8 cellular contexts compared by ENCODE assay signal in genomic region chr1:157369808-157370521, GRCh38.
DNase-seq lines count a peak whose midpoint lies in the region; ATAC-seq and TF ChIP-seq lines count a peak whose summit lies in the region.

No MANE protein-coding gene starts in this region.

- peak; percentile 36 for ATAC-seq in central memory CD8-positive, alpha-beta T cell (replicated peaks; ENCODE audit: extremely low read depth, poor library complexity, severe bottlenecking)
- ATAC-seq in stimulated activated effector memory CD8-positive, alpha-beta T cell treated with anti-CD3 and anti-CD28 coated beads, Interleukin-12 subunit alpha, Interleukin-12 subunit beta, amount 100 ng/mL, for 72 hours = peak; percentile 46
- ATAC-seq in HG03571 (IDR thresholded peaks at IDR 0.05; ENCODE audit: unreplicated experiment) = no peak

- TF ChIP-seq CTCF in kidney epithelial cell (IDR thresholded peaks at IDR 0.05; ENCODE audit: insufficient read depth, low read length, poor library complexity, severe bottlenecking) = peak; percentile 85

- H3K9me3 Mint-ChIP-seq in central memory CD8-positive, alpha-beta T cell = no peaks in the 10 kb centered on the region
- no peaks in the 10 kb centered on the region for H3K9me3 Mint-ChIP-seq in stimulated activated effector memory CD8-positive, alpha-beta T cell treated with anti-CD3 and anti-CD28 coated beads, Interleukin-12 subunit alpha, Interleukin-12 subunit beta, amount 100 ng/mL, for 72 hours

- H3K4me1 Mint-ChIP-seq in central memory CD8-positive, alpha-beta T cell = no peaks in the 10 kb centered on the region
- H3K4me1 Mint-ChIP-seq in stimulated activated effector memory CD8-positive, alpha-beta T cell treated with anti-CD3 and anti-CD28 coated beads, Interleukin-12 subunit alpha, Interleukin-12 subunit beta, amount 100 ng/mL, for 72 hours = no peaks in the 10 kb centered on the region

- H3K27me3 Mint-ChIP-seq in central memory CD8-positive, alpha-beta T cell = peaks cover 36% of the 10 kb centered on the region

- no peak overlapping the region for H3K4me3 Mint-ChIP-seq in central memory CD8-positive, alpha-beta T cell
- no peak overlapping the region for H3K4me3 Mint-ChIP-seq in stimulated activated effector memory CD8-positive, alpha-beta T cell treated with anti-CD3 and anti-CD28 coated beads, Interleukin-12 subunit alpha, Interleukin-12 subunit beta, amount 100 ng/mL, for 72 hours

- no peak overlapping the region for H3K4me3 ChIP-seq in Jurkat, Clone E6-1 (ENCODE audit: low read length)
- no peak overlapping the region for H3K4me3 ChIP-seq in kidney epithelial cell (ENCODE audit: low read depth, low read length)

- no peaks in the 10 kb centered on the region for H3K27me3 ChIP-seq in kidney epithelial cell (ENCODE audit: control insufficient read depth, insufficient read depth, low read length)

- no peak overlapping the region for H3K27ac Mint-ChIP-seq in central memory CD8-positive, alpha-beta T cell (ENCODE audit: low read depth)
- H3K27ac Mint-ChIP-seq in stimulated activated effector memory CD8-positive, alpha-beta T cell treated with anti-CD3 and anti-CD28 coated beads, Interleukin-12 subunit alpha, Interleukin-12 subunit beta, amount 100 ng/mL, for 72 hours = no peak overlapping the region

- H3K36me3 ChIP-seq in kidney epithelial cell (ENCODE audit: control insufficient read depth, insufficient read depth, low read length) = no peaks in the 10 kb centered on the region

- DNase-seq in activated CD4-positive, alpha-beta T cell treated with anti-CD3 and anti-CD28 coated beads for 48 hours = peak; percentile 44
- no peak for DNase-seq in activated CD4-positive, alpha-beta T cell treated with anti-CD3 and anti-CD28 coated beads for 1 hour
- DNase-seq in Jurkat, Clone E6-1 (ENCODE audit: low read depth, low spot score) = peak; percentile 54
- DNase-seq in SK-MEL-5 (ENCODE audit: low read depth, low spot score) = peak; percentile 78
- peak in 1 of 2 donors; percentile 33 for DNase-seq in central memory CD8-positive, alpha-beta T cell (ENCODE audit: low spot score in 2 of 2)
- DNase-seq in kidney epithelial cell (ENCODE audit: low read depth) = no peak
- DNase-seq in stimulated activated effector memory CD8-positive, alpha-beta T cell treated with anti-CD3 and anti-CD28 coated beads, Interleukin-12 subunit alpha, Interleukin-12 subunit beta, amount 100 ng/mL, for 72 hours (ENCODE audit: low spot score in 2 of 2) = peak; percentile 31 to 70

- in situ Hi-C loops in SK-MEL-5 (cut with HindIII; ENCODE audit: low pct_unique_long_range_greater_than_20kb, low sequenced_read_pairs) = no loop called here

- H3K36me3 Mint-ChIP-seq in central memory CD8-positive, alpha-beta T cell (ENCODE audit: insufficient read depth) = peaks cover 4% of the 10 kb centered on the region
- H3K36me3 Mint-ChIP-seq in stimulated activated effector memory CD8-positive, alpha-beta T cell treated with anti-CD3 and anti-CD28 coated beads, Interleukin-12 subunit alpha, Interleukin-12 subunit beta, amount 100 ng/mL, for 72 hours = no peaks in the 10 kb centered on the region

Comparison
In these comparisons a context has a peak if more than half of its experiments do, and no peak if none do; other contexts are left out.
1. DNase-seq: peak in activated CD4-positive, alpha-beta T cell treated with anti-CD3 and anti-CD28 coated beads for 48 hours (single experiment), Jurkat, Clone E6-1 (single experiment), SK-MEL-5 (single experiment) and stimulated activated effector memory CD8-positive, alpha-beta T cell treated with anti-CD3 and anti-CD28 coated beads, Interleukin-12 subunit alpha, Interleukin-12 subunit beta, amount 100 ng/mL, for 72 hours (2 of 2); none in activated CD4-positive, alpha-beta T cell treated with anti-CD3 and anti-CD28 coated beads for 1 hour (single experiment) and kidney epithelial cell (single experiment).